ENCODE assay signal across 21 cellular contexts in the genomic region with DNA sequence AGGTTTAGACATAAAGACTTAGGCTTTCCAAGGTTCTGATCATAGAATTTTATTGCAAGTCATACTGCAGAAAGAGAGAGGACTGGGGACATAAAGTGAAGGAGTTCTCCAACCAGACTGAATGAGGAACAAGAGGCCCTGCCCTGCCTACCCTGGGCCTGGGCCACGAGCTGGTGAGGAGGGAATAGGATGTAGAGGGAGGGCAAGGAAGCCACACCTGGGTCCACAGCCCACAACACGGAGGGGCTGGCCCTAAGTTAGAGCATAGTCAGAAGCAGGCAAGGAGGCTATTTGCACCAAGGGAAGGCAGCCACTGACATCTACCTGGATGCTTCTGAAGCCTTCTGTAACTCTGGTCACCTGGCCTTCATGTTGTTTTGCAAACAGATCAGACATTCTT.
"Had no signal": no experiment of that assay in that cellular context is flagged by ENCODE, and none has a peak within 500 bp of the region (broad histone marks: within the 10 kb centered on the region; RNA-seq: fewer than 3 reads in every experiment).

No MANE protein-coding gene starts in this region.

- ATAC-seq: activated CD4-positive, CD25-positive, alpha-beta regulatory T cell treated with anti-CD3 and anti-CD28 coated beads, Interleukin-2, amount 50 U/mL, for 24 hours; activated CD8-positive, alpha-beta T cell treated with anti-CD3 and anti-CD28 coated beads for 36 hours; activated T-cell treated with anti-CD3 and anti-CD28 coated beads, Interleukin-2, amount 50 U/mL, for 4 hours; activated T-helper 17 cell treated with anti-CD3 and anti-CD28 coated beads, Interleukin-2, amount 50 U/mL, for 72 hours; gastroesophageal sphincter had no signal

- DNase-seq: activated B cell treated with CpG ODN at 0.5 μM for 24 hours; activated CD4-positive, alpha-beta T cell treated with anti-CD3 and anti-CD28 coated beads for 48 hours; activated CD8-positive, alpha-beta memory T cell treated with anti-CD3 and anti-CD28 coated beads for 24 hours; activated CD8-positive, alpha-beta T cell treated with anti-CD3 and anti-CD28 coated beads for 36 hours; activated effector memory CD4-positive, alpha-beta T cell treated with Interleukin-2 at 50 U/mL for 16 hours; activated gamma-delta T cell treated with Interleukin-2 at 50 U/mL for 16 hours; activated naive CD4-positive, alpha-beta T cell treated with anti-CD3 and anti-CD28 coated beads, Interleukin-2, amount 50 U/mL, for 16 hours; activated naive CD4-positive, alpha-beta T cell treated with Interleukin-2 at 50 U/mL for 16 hours; activated T-cell treated with anti-CD3 and anti-CD28 coated beads, Interleukin-2, amount 50 U/mL, for 4 hours; amniotic stem cell; anterior cingulate cortex; brain microvascular endothelial cell; cortex of kidney; effector CD8-positive, alpha-beta T cell; esophagus squamous epithelium; foreskin melanocyte; T-helper 2 cell; WERI-Rb-1 had no signal
